Comparison of ENCODE assay signal across 8 cellular contexts in the genomic region with DNA sequence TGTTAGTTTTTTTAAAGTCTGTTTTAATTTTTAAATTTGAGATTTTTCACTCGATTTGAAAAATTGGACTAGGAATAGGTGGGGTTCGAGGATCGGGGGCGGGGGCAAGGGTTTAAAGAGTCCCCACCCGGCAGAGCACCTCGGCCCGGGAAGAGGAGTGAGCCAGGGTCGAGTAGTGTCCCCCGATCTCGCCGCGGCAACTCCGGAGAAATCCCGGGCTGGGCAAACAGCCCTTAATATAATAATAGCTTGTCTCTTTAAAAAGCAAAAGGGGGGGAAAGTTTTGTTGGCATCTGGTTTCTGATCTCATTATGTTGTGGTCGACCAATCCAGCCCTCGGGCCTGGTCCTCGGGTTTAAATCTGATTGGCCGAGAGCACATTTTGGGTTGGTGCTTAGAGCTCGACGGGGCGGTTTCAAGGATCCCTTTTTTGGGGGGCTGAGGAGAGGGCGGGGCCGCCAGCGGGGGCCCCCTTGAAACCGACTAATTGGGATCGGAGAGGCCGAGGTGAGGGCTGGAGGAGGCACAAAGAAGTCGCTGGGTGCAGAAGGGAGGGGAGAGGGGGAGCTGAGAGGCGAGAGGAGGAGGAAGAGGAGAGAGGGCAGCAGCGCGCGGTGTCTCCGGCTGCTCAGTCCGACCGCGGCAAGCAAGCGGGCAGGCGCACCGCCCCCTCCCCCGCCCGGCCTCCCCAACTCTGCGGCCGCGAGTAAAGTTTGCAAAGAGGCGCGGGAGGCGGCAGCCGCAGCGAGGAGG. TPM values are rescaled to one million over a fixed set of nuclear protein-coding genes. Genes with fewer than 3 reads are reported as not detected.
A peak's percentile ranks its signal among the peaks of the same experiment; 100 is the strongest.
DNase-seq lines count a peak whose midpoint lies in the region; ATAC-seq, FAIRE-seq and TF ChIP-seq lines count a peak whose summit lies in the region.

TSS of gene FZD2 (plus strand) at position 631 of the 753 bp plus-strand sequence. CDS start 205 bp downstream, outside the sequence.

- H2AFZ ChIP-seq in keratinocyte (ENCODE audit: control insufficient read depth, low read length): peak within 1 kb of the TSS; percentile 91

- H3K27ac Mint-ChIP-seq in CD4-positive, alpha-beta memory T cell: peak within 1 kb of the TSS in 5 of 7 donors; percentile 15 to 84 (median 47)
- peak within 1 kb of the TSS; percentile 99 for H3K27ac Mint-ChIP-seq in chondrocyte (ENCODE audit: unreplicated experiment)

- H3K27me3 Mint-ChIP-seq in CD4-positive, alpha-beta memory T cell: peaks cover 54 to 58% of the 10 kb centered on the region in 2 donors
- no peaks in the 10 kb centered on the region for H3K27me3 Mint-ChIP-seq in chondrocyte (ENCODE audit: low read depth)

- no peak for ATAC-seq in GM19023 (IDR thresholded peaks at IDR 0.05; ENCODE audit: unreplicated experiment)

- POLR2A ChIA-PET in CD4-positive, alpha-beta memory T cell (lab: Charles Lee; ENCODE audit: partially characterized antibody): interaction anchor here (1.2 kb wide), 1 partner anchor 133 kb away, joined by 3 read pairs; the partner anchor contains the start of gene CCDC43

- intact Hi-C loops in CD4-positive, alpha-beta memory T cell (cut with micrococcal nuclease): no loop called here

- peak within 1 kb of the TSS; percentile 86 to 98 (median 88) for H3K4me3 Mint-ChIP-seq in CD4-positive, alpha-beta memory T cell
- H3K4me3 Mint-ChIP-seq in chondrocyte (ENCODE audit: unreplicated experiment): peak within 1 kb of the TSS; percentile 99

- dilution Hi-C loops in keratinocyte (cut with MboI; ENCODE audit: extremely low pct_ligation_motif_present, low sequenced_read_pairs): no loop called here

- H3K9ac ChIP-seq in keratinocyte (ENCODE audit: control insufficient read depth, extremely low read depth, insufficient read depth, low read length): peak within 1 kb of the TSS; percentile 85

- peaks cover 0 to 2% of the 10 kb centered on the region in 2 donors for H3K36me3 Mint-ChIP-seq in CD4-positive, alpha-beta memory T cell
- peaks cover 24% of the 10 kb centered on the region for H3K36me3 Mint-ChIP-seq in chondrocyte (ENCODE audit: low read depth)

- FAIRE-seq in TTC549 (lab: Jason Lieb, UNC): peak; percentile 94
- peak; percentile 57 for FAIRE-seq in keratinocyte (lab: Jason Lieb, UNC)

- TF ChIP-seq CTCF in chondrocyte (IDR thresholded peaks at IDR 0.05): no peak
- no peak for TF ChIP-seq CTCF in keratinocyte (optimal IDR thresholded peaks at IDR 0.05 in 1 of 3, IDR thresholded peaks at IDR 0.05 in 1 of 3, conservative IDR thresholded peaks at IDR 0.05 in 1 of 3; ENCODE audit: extremely low read depth in 1 of 3, insufficient read depth in 2 of 3, low read length in 3 of 3)

- H3K9me3 Mint-ChIP-seq in CD4-positive, alpha-beta memory T cell: no peaks in the 10 kb centered on the region
- no peaks in the 10 kb centered on the region for H3K9me3 Mint-ChIP-seq in chondrocyte (ENCODE audit: low read depth)

- no peaks in the 10 kb centered on the region for H3K36me3 ChIP-seq in CD4-positive, alpha-beta memory T cell (ENCODE audit: insufficient read depth, low read length)
- H3K36me3 ChIP-seq in H7 (replicated peaks; ENCODE audit: control insufficient read depth, insufficient read depth, low read length) (no peaks in the 10 kb centered on the region), keratinocyte (ENCODE audit: control insufficient read depth in 2 of 2, extremely low read depth in 1 of 2, insufficient read depth in 2 of 2, low read length in 2 of 2) (no peaks in the 10 kb centered on the region)

- no peaks in the 10 kb centered on the region for H3K9me3 ChIP-seq in CD4-positive, alpha-beta memory T cell (ENCODE audit: control insufficient read depth in 1 of 2, low read length in 2 of 2)
- H3K9me3 ChIP-seq in keratinocyte (ENCODE audit: control insufficient read depth, low read depth, low read length): no peaks in the 10 kb centered on the region

- peak within 1 kb of the TSS; percentile 93 for H3K4me2 ChIP-seq in keratinocyte (ENCODE audit: control insufficient read depth, extremely low read depth, insufficient read depth, low read depth, low read length)

- peaks cover 16% of the 10 kb centered on the region for H3K4me1 ChIP-seq in CD4-positive, alpha-beta memory T cell (ENCODE audit: insufficient read depth, low read length)
- peaks cover 19% of the 10 kb centered on the region for H3K4me1 ChIP-seq in keratinocyte (ENCODE audit: control insufficient read depth, extremely low read depth, insufficient read depth, low read length)

- peak within 1 kb of the TSS; percentile 23 to 41 for H3K4me3 ChIP-seq in CD4-positive, alpha-beta memory T cell (ENCODE audit: low read length in 2 of 2)
- peak within 1 kb of the TSS; percentile 78 for H3K4me3 ChIP-seq in H7 (ENCODE audit: insufficient read depth, low read depth, low read length)
- H3K4me3 ChIP-seq in keratinocyte (ENCODE audit: control insufficient read depth in 2 of 3, extremely low read depth in 1 of 3, insufficient read depth in 2 of 3, low read depth in 1 of 3, low read length in 3 of 3): peak within 1 kb of the TSS; percentile 53 to 84 (median 84)

- CTCF ChIA-PET in CD4-positive, alpha-beta memory T cell (lab: Charles Lee; ENCODE audit: partially characterized antibody): interaction anchor here (1.7 kb wide), 1 partner anchor 25 kb away, joined by 4 read pairs; no protein-coding TSS in a partner anchor

- no peaks in the 10 kb centered on the region for H4K20me1 ChIP-seq in keratinocyte (ENCODE audit: control insufficient read depth, extremely low read depth, insufficient read depth, low read length)

- peaks cover 12 to 33% (median 21%) of the 10 kb centered on the region in 4 donors for H3K4me1 Mint-ChIP-seq in CD4-positive, alpha-beta memory T cell
- H3K4me1 Mint-ChIP-seq in chondrocyte (ENCODE audit: low read depth): peaks cover 53% of the 10 kb centered on the region

- peaks cover 6% of the 10 kb centered on the region for H3K79me2 ChIP-seq in keratinocyte (ENCODE audit: control insufficient read depth, insufficient read depth, low read length)

- H3K9me1 ChIP-seq in keratinocyte (ENCODE audit: control insufficient read depth, extremely low read depth, insufficient read depth, low read length): no peaks in the 10 kb centered on the region

- no peak within 1 kb of the TSS for H3K27ac ChIP-seq in CD4-positive, alpha-beta memory T cell (ENCODE audit: low read depth, low read length)
- peak within 1 kb of the TSS; percentile 80 for H3K27ac ChIP-seq in keratinocyte (ENCODE audit: control insufficient read depth, insufficient read depth, low read length)

- peak in 4 of 5 donors; percentile 20 to 49 (median 36) for DNase-seq in CD4-positive, alpha-beta memory T cell
- DNase-seq in H7: peak; percentile 96
- peak; percentile 93 to 97 for DNase-seq in NCI-H2081 (lab: John Stamatoyannopoulos, UW)
- DNase-seq in chondrocyte (ENCODE audit: low spot score): peak; percentile 95
- DNase-seq in keratinocyte (ENCODE audit: low read depth, low spot score): peak; percentile 76
- DNase-seq in smooth muscle cell of the brain vasculature (ENCODE audit: low read depth, low spot score): peak; percentile 96

- no peaks in the 10 kb centered on the region for H3K27me3 ChIP-seq in CD4-positive, alpha-beta memory T cell (ENCODE audit: insufficient read depth, low read length)
- H3K27me3 ChIP-seq in H7 (ENCODE audit: control insufficient read depth, insufficient read depth, low read length): peaks cover 44% of the 10 kb centered on the region
- H3K27me3 ChIP-seq in keratinocyte (ENCODE audit: control insufficient read depth, extremely low read depth, insufficient read depth, low read length): no peaks in the 10 kb centered on the region

RNA-seq across cellular contexts. Expression of gene FZD2, which starts in this region (rescaled TPM):
- not detected for total RNA-seq in CD4-positive, alpha-beta memory T cell
- not detected for polyA plus RNA-seq in CD4-positive, alpha-beta memory T cell
- total RNA-seq in H7 (2014; rRNA removed; shearing (Covaris generic)): 21.1 and 28.3 TPM in 2 replicates
- 103 to 127 TPM (median 108 TPM) in 3 replicates for total RNA-seq in chondrocyte
- 2.6 to 4.6 TPM (median 2.7 TPM) in 3 replicates for polyA plus RNA-seq in keratinocyte
- polyA plus RNA-seq in keratinocyte (2011; ENCODE audit: low read depth): not detected
- 0.98 and 2.2 TPM in 2 replicates for polyA plus RNA-seq in keratinocyte (2011; cell fraction: cytosol; rRNA removed)
- polyA plus RNA-seq in keratinocyte (2011; cell fraction: nucleus; rRNA removed): 3.9 and 6.6 TPM in 2 replicates
- polyA plus RNA-seq in keratinocyte (2012; ENCODE audit: low replicate concordance): 0.21 and 6.3 TPM in 2 replicates
- polyA minus RNA-seq in keratinocyte: 3.0 to 13.8 TPM (median 3.9 TPM) in 3 replicates
- polyA minus RNA-seq in keratinocyte (2011; cell fraction: cytosol; rRNA and poly(A)+ RNA removed): 6.9 TPM
- 8.8 and 9.9 TPM in 2 replicates for polyA minus RNA-seq in keratinocyte (2011; cell fraction: nucleus; rRNA and poly(A)+ RNA removed)

Comparison
In these comparisons a context has a peak if more than half of its experiments do, and no peak if none do; other contexts are left out.
1. RNA of gene FZD2 (total RNA-seq): 103 to 127 TPM in chondrocyte and 21.1 to 28.3 TPM in H7; not detected in CD4-positive, alpha-beta memory T cell; every median in the first group is over 10 times any median in the second.
2. Peak in DNase-seq and H3K4me3 ChIP-seq in CD4-positive, alpha-beta memory T cell; RNA of the gene not detected or under 1 TPM.
3. DNase-seq: peak in every context shown above with its lines; median percentile 96 in H7; 96 in smooth muscle cell of the brain vasculature; 95 in NCI-H2081; 95 in chondrocyte; 76 in keratinocyte; 36 in CD4-positive, alpha-beta memory T cell.
4. H3K4me3 ChIP-seq: peak in every context shown above with its lines; median percentile 84 in keratinocyte; 78 in H7; 32 in CD4-positive, alpha-beta memory T cell.